Comparison of ENCODE assay signal across 12 cellular contexts in genomic region chr18:50853863-50854271, GRCh38. TPM values are rescaled to one million over a fixed set of nuclear protein-coding genes. Genes with fewer than 3 reads are reported as not detected.
DNase-seq lines count a peak whose midpoint lies in the region; ATAC-seq lines count a peak whose summit lies in the region.
"Had no signal": no experiment of that assay in that cellular context is flagged by ENCODE, and none has a peak within 500 bp of the region (broad histone marks: within the 10 kb centered on the region; RNA-seq: fewer than 3 reads in every experiment).

No MANE protein-coding gene starts in this region.

- ATAC-seq in GM21381 (IDR thresholded peaks at IDR 0.05; ENCODE audit: unreplicated experiment) = no peak
- ATAC-seq: CD8-positive, alpha-beta T cell had no signal

- DNase-seq in ELF-1 (ENCODE audit: low read depth, low spot score) (peak; percentile 45), RPMI7951 (ENCODE audit: low read depth) (peak; percentile 36), fibroblast of peridontal ligament (ENCODE audit: extremely low read depth) (peak; percentile 58), non-pigmented ciliary epithelial cell (ENCODE audit: low read depth) (peak; percentile 47), dedifferentiated amniotic fluid mesenchymal stem cell (ENCODE audit: extremely low spot score) (no peak), cerebellar nuclear complex (lab: John Stamatoyannopoulos, UW) (no peak)
- DNase-seq in stimulated activated CD4-positive, alpha-beta T cell treated with anti-CD3 and anti-CD28 coated beads, Interleukin-15, amount 100 ng/mL, for 24 hours = no peak
- DNase-seq: activated gamma-delta T cell treated with Interleukin-2 at 50 U/mL for 16 hours; CD8-positive, alpha-beta T cell; NCI-H2171; posterior cingulate gyrus had no signal

RNA-seq across cellular contexts. Expression of gene ME2, which starts 25.1 kb away (rescaled TPM):
- 30.4 and 39.5 TPM in 2 replicates for total RNA-seq in RPMI7951 (2014; rRNA removed; shearing (Covaris generic))

RNA-seq across cellular contexts. Expression of gene MRO, which starts 34.1 kb away (rescaled TPM):
- total RNA-seq in RPMI7951 (2014; rRNA removed; shearing (Covaris generic)) = not detected in 2 replicates
- total RNA-seq: CD8-positive, alpha-beta T cell had no signal

Comparison
In these comparisons a context has a peak if more than half of its experiments do, and no peak if none do; other contexts are left out.
1. DNase-seq: peak in ELF-1 (single experiment), RPMI7951 (single experiment), fibroblast of peridontal ligament (single experiment) and non-pigmented ciliary epithelial cell (single experiment); none in stimulated activated CD4-positive, alpha-beta T cell treated with anti-CD3 and anti-CD28 coated beads, Interleukin-15, amount 100 ng/mL, for 24 hours (single experiment), dedifferentiated amniotic fluid mesenchymal stem cell (single experiment) and cerebellar nuclear complex (0 of 2).